13 cellular contexts compared by ENCODE assay signal in the genomic region with DNA sequence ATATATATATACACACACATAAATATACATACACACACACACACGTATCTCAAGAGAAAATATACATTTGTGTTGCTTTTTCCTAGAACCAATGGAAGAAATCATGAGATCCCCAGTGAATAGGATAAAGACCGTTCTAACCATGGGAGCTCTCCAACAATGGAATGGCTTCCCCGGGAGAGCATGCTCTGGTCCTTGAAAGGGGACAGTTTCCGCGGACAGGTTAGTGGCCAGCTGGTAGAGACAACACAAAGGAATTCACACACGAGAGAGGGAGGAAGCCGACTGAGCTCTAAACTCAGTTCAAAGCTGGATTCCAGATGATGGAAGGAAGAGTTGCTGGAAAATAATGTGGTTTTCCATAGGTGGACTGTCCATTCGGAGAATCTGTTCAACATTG.
DNase-seq lines count a peak whose midpoint lies in the region; ATAC-seq and TF ChIP-seq lines count a peak whose summit lies in the region.
"Had no signal": no experiment of that assay in that cellular context is flagged by ENCODE, and none has a peak within 500 bp of the region (broad histone marks: within the 10 kb centered on the region; RNA-seq: fewer than 3 reads in every experiment).

No MANE protein-coding gene starts in this region.

- H3K36me3 Mint-ChIP-seq in activated CD4-positive, alpha-beta memory T cell treated with anti-CD3 and anti-CD28 coated beads, Interleukin-2, amount 10 ng/mL, durations not matched to agents 7 days and 5 days (ENCODE audit: low read depth), result no peaks in the 10 kb centered on the region
- H3K36me3 Mint-ChIP-seq: CD4-positive, CD25-positive, alpha-beta regulatory T cell had no signal

- H3K27me3 Mint-ChIP-seq in activated CD4-positive, alpha-beta memory T cell treated with anti-CD3 and anti-CD28 coated beads, Interleukin-2, amount 10 ng/mL, durations not matched to agents 7 days and 5 days, result no peaks in the 10 kb centered on the region
- H3K27me3 Mint-ChIP-seq: CD4-positive, CD25-positive, alpha-beta regulatory T cell had no signal

- no peak overlapping the region for H3K27ac Mint-ChIP-seq in activated CD4-positive, alpha-beta memory T cell treated with anti-CD3 and anti-CD28 coated beads, Interleukin-2, amount 10 ng/mL, durations not matched to agents 7 days and 5 days
- H3K27ac Mint-ChIP-seq: CD4-positive, CD25-positive, alpha-beta regulatory T cell had no signal

- no peaks in the 10 kb centered on the region for H3K9me3 Mint-ChIP-seq in activated CD4-positive, alpha-beta memory T cell treated with anti-CD3 and anti-CD28 coated beads, Interleukin-2, amount 10 ng/mL, durations not matched to agents 7 days and 5 days
- H3K9me3 Mint-ChIP-seq: CD4-positive, CD25-positive, alpha-beta regulatory T cell had no signal

- ATAC-seq in Right ventricle myocardium superior (ENCODE audit: poor library complexity) (no peak), mucosa of descending colon (no peak)

- no peak for TF ChIP-seq POLR2A in transverse colon (IDR thresholded peaks at IDR 0.05)

- intact Hi-C loops in left ventricle myocardium inferior (cut with micrococcal nuclease), result no loop called here
- intact Hi-C loops in Right ventricle myocardium superior (cut with DNase I), result no loop called here
- intact Hi-C loops in transverse colon (cut with DNase I; ENCODE audit: low total_unique reads), result loop anchor here (2.0 to 5.0 kb wide), 2 partner anchors 151 to 263 kb away; a partner anchor contains a TSS
- intact Hi-C loops in mucosa of descending colon (cut with DNase I, micrococcal nuclease), result loop anchor here in 1 of 2 donors (10.0 kb wide), 1 partner anchor 161 kb away; no protein-coding TSS in a partner anchor

- H3K4me3 ChIP-seq in left ventricle myocardium inferior (peak overlapping the region; percentile 39), adipocyte (ENCODE audit: low read length) (peak overlapping the region; percentile 64), muscle layer of colon (ENCODE audit: low read depth in 1 of 2, low read length in 2 of 2) (peak overlapping the region in 1 of 2 donors; percentile 46), transverse colon (no peak overlapping the region), mucosa of descending colon (no peak overlapping the region)

- TF ChIP-seq CTCF in left ventricle myocardium inferior (IDR thresholded peaks at IDR 0.05; ENCODE audit: borderline replicate concordance) (no peak), transverse colon (IDR thresholded peaks at IDR 0.05) (no peak), mucosa of descending colon (IDR thresholded peaks at IDR 0.05) (no peak)

- H3K4me1 Mint-ChIP-seq in activated CD4-positive, alpha-beta memory T cell treated with anti-CD3 and anti-CD28 coated beads, Interleukin-2, amount 10 ng/mL, durations not matched to agents 7 days and 5 days, result no peaks in the 10 kb centered on the region

- no peak for TF ChIP-seq EP300 in transverse colon (IDR thresholded peaks at IDR 0.05; ENCODE audit: low read depth)

- no peak for DNase-seq in left ventricle myocardium inferior
- no peak for DNase-seq in Right ventricle myocardium superior
- no peak for DNase-seq in adipocyte (ENCODE audit: low read depth)
- DNase-seq in transverse colon, result no peak
- no peak for DNase-seq in mucosa of descending colon
- no peak for DNase-seq in NCI-H2081 (lab: John Stamatoyannopoulos, UW)
- DNase-seq in activated CD4-positive, alpha-beta memory T cell treated with anti-CD3 and anti-CD28 coated beads, Interleukin-2, amount 10 ng/mL, durations not matched to agents 7 days and 5 days, result no peak
- DNase-seq: GOT3, NCI-H526 treated with DMSO at 0.1 percent for 48 hours had no signal

- H3K4me1 ChIP-seq in left ventricle myocardium inferior (peaks cover 16% of the 10 kb centered on the region), adipocyte (ENCODE audit: control insufficient read depth, insufficient read depth, low read length) (peaks cover 10% of the 10 kb centered on the region), muscle layer of colon (ENCODE audit: insufficient read depth, low read length) (peaks cover 18% of the 10 kb centered on the region), transverse colon (peaks cover 7 to 39% (median 29%) of the 10 kb centered on the region in 4 donors), mucosa of descending colon (ENCODE audit: low read depth) (peaks cover 28% of the 10 kb centered on the region)
- H3K4me1 ChIP-seq: BE2C had no signal

- no peak overlapping the region for H3K27ac ChIP-seq in left ventricle myocardium inferior (replicated peaks)
- peak overlapping the region; percentile 64 for H3K27ac ChIP-seq in muscle layer of colon (ENCODE audit: low read depth, low read length)
- peak overlapping the region in 3 of 4 donors; percentile 76 to 85 (median 79) for H3K27ac ChIP-seq in transverse colon

- CTCF ChIA-PET in activated CD4-positive, alpha-beta memory T cell treated with anti-CD3 and anti-CD28 coated beads, Interleukin-2, amount 10 ng/mL, durations not matched to agents 7 days and 5 days (lab: Charles Lee), result interaction anchor here (0.5 to 1.7 kb wide), 7 partner anchors 21 to 320 kb away, joined by 3 to 8 read pairs (median 3); a partner anchor contains a TSS

- H3K4me3 Mint-ChIP-seq in activated CD4-positive, alpha-beta memory T cell treated with anti-CD3 and anti-CD28 coated beads, Interleukin-2, amount 10 ng/mL, durations not matched to agents 7 days and 5 days, result no peak overlapping the region
- H3K4me3 Mint-ChIP-seq: CD4-positive, CD25-positive, alpha-beta regulatory T cell had no signal

- no peaks in the 10 kb centered on the region for H3K36me3 ChIP-seq in left ventricle myocardium inferior
- H3K36me3 ChIP-seq in adipocyte (ENCODE audit: control insufficient read depth, insufficient read depth, low read length, severe bottlenecking), result no peaks in the 10 kb centered on the region
- no peaks in the 10 kb centered on the region for H3K36me3 ChIP-seq in muscle layer of colon (ENCODE audit: insufficient read depth, low read length)
- H3K36me3 ChIP-seq in transverse colon, result no peaks in the 10 kb centered on the region
- H3K36me3 ChIP-seq in mucosa of descending colon (ENCODE audit: low read depth), result no peaks in the 10 kb centered on the region
- H3K36me3 ChIP-seq: BE2C had no signal

- WGBS in transverse colon (ENCODE audit: low coverage in 1 of 2), 2 donors, result 79 to 84% methylated on average over 8 of the region's 8 CpGs

- peak overlapping the region; percentile 53 for H3K9ac ChIP-seq in adipocyte (ENCODE audit: low read length)
- peak overlapping the region; percentile 6 for H3K9ac ChIP-seq in muscle layer of colon (ENCODE audit: low read length)
- H3K9ac ChIP-seq: SK-N-SH had no signal

- H3K9me3 ChIP-seq in left ventricle myocardium inferior (replicated peaks) (no peaks in the 10 kb centered on the region), adipocyte (ENCODE audit: control insufficient read depth, low read length) (no peaks in the 10 kb centered on the region), muscle layer of colon (ENCODE audit: low read length) (no peaks in the 10 kb centered on the region), transverse colon (no peaks in the 10 kb centered on the region), mucosa of descending colon (no peaks in the 10 kb centered on the region)
- H3K9me3 ChIP-seq: BE2C, SK-N-SH had no signal

- in situ Hi-C loops in transverse colon (cut with MboI; ENCODE audit: low pct_ligation_motif_present in 1 of 4, low pct_unique_long_range_greater_than_20kb in 1 of 4, low sequenced_read_pairs in 3 of 4), result loop anchor here in 2 of 4 donors (25.0 kb wide), 2 partner anchors 238 to 263 kb away; a partner anchor contains a TSS

- H3K27me3 ChIP-seq in left ventricle myocardium inferior (ENCODE audit: low read depth) (no peaks in the 10 kb centered on the region), adipocyte (replicated peaks; ENCODE audit: control insufficient read depth, insufficient read depth, low read length) (no peaks in the 10 kb centered on the region), muscle layer of colon (ENCODE audit: control insufficient read depth in 1 of 2, insufficient read depth in 2 of 2, low read length in 2 of 2) (no peaks in the 10 kb centered on the region), transverse colon (no peaks in the 10 kb centered on the region)
- H3K27me3 ChIP-seq: BE2C had no signal

- POLR2A ChIA-PET in activated CD4-positive, alpha-beta memory T cell treated with anti-CD3 and anti-CD28 coated beads, Interleukin-2, amount 10 ng/mL, durations not matched to agents 7 days and 5 days (lab: Charles Lee), result interaction anchor here (0.5 to 1.7 kb wide), 4 partner anchors 27 to 267 kb away, joined by 3 to 5 read pairs (median 3); no protein-coding TSS in a partner anchor

Comparison
In these comparisons a context has a peak if more than half of its experiments do, and no peak if none do; other contexts are left out.
1. H3K4me3 ChIP-seq: peak in left ventricle myocardium inferior (single experiment) and adipocyte (single experiment); none in transverse colon (0 of 4) and mucosa of descending colon (single experiment).